1 cellular context compared by ENCODE assay signal in genomic region chr11:65429069-65429681, GRCh38.
A peak's percentile ranks its signal among the peaks of the same experiment; 100 is the strongest.
TF ChIP-seq lines count a peak whose summit lies in the region.

No MANE protein-coding gene starts in this region.

TF ChIP-seq in K562, 482 proteins besides CTCF, POLR2A, EP300 and RAD21 (continued from another document and continues in another):
- TF ChIP-seq GTF2B (IDR thresholded peaks at IDR 0.05; ENCODE audit: extremely low read depth, insufficient read length), result no peak
- no peak for TF ChIP-seq NFE2 (IDR thresholded peaks at IDR 0.05; ENCODE audit: low read depth)
- no peak for TF ChIP-seq NCOA4 (IDR thresholded peaks at IDR 0.05; ENCODE audit: partially characterized antibody)
- TF ChIP-seq SMARCB1 (IDR thresholded peaks at IDR 0.05; ENCODE audit: insufficient read length, low read depth), result no peak
- TF ChIP-seq SREBF2 (CRISPR knock-in tag; IDR thresholded peaks at IDR 0.05), result no peak
- no peak for TF ChIP-seq ZNF785 (CRISPR knock-in tag; IDR thresholded peaks at IDR 0.05)
- no peak for TF ChIP-seq CHD1 (IDR thresholded peaks at IDR 0.05; ENCODE audit: low read length)
- no peak for TF ChIP-seq CTBP1 (IDR thresholded peaks at IDR 0.05; ENCODE audit: borderline replicate concordance)
- no peak for TF ChIP-seq CBX3 (IDR thresholded peaks at IDR 0.05; ENCODE audit: borderline replicate concordance in 1 of 2, low read length in 2 of 2)
- no peak for TF ChIP-seq YY1 (IDR thresholded peaks at IDR 0.05; ENCODE audit: borderline replicate concordance in 1 of 3, control insufficient read depth in 1 of 3, extremely low read depth in 1 of 3, insufficient read depth in 3 of 3, insufficient read length in 1 of 3, insufficient replicate concordance in 2 of 3, low read depth in 1 of 3, low read length in 2 of 3)
- TF ChIP-seq DPF2 (IDR thresholded peaks at IDR 0.05), result peak; percentile 50; the same call in 1 of the 2 replicates
- TF ChIP-seq ESRRA (IDR thresholded peaks at IDR 0.05; ENCODE audit: borderline replicate concordance, low read depth), result no peak
- TF ChIP-seq E4F1 (CRISPR knock-in tag; IDR thresholded peaks at IDR 0.05; ENCODE audit: borderline replicate concordance), result no peak
- no peak for TF ChIP-seq HCFC1 (IDR thresholded peaks at IDR 0.05; ENCODE audit: low read depth, low read length)
- no peak for TF ChIP-seq SMAD1 (IDR thresholded peaks at IDR 0.05; ENCODE audit: low read depth, low read length, partially characterized antibody)
- no peak for TF ChIP-seq POU5F1 (IDR thresholded peaks at IDR 0.05; ENCODE audit: borderline replicate concordance, low read depth, low read length, partially characterized antibody)
- no peak for TF ChIP-seq NFYB (IDR thresholded peaks at IDR 0.05; ENCODE audit: extremely low read depth, insufficient read length)
- no peak for TF ChIP-seq ZNF551 (CRISPR knock-in tag; IDR thresholded peaks at IDR 0.05)
- no peak for TF ChIP-seq PBX2 (CRISPR knock-in tag; IDR thresholded peaks at IDR 0.05; ENCODE audit: low read depth)
- TF ChIP-seq PBX2 (tag; conservative IDR thresholded peaks at IDR 0.05; ENCODE audit: low read depth), result no peak
- no peak for TF ChIP-seq ZNF239 (CRISPR knock-in tag; IDR thresholded peaks at IDR 0.05)
- no peak; the same call in 1 of the 2 replicates for TF ChIP-seq ZNF324 (CRISPR knock-in tag; IDR thresholded peaks at IDR 0.05)
- TF ChIP-seq DDX20 (tag; IDR thresholded peaks at IDR 0.05; ENCODE audit: low read depth), result no peak
- TF ChIP-seq TEAD1 (CRISPR knock-in tag; IDR thresholded peaks at IDR 0.05), result no peak
- no peak for TF ChIP-seq TFAM (CRISPR knock-in tag; conservative IDR thresholded peaks at IDR 0.05)
- TF ChIP-seq ARID4B (CRISPR knock-in tag; IDR thresholded peaks at IDR 0.05), result no peak
- no peak for TF ChIP-seq ZBTB33 (CRISPR knock-in tag; IDR thresholded peaks at IDR 0.05)
- TF ChIP-seq MGA (IDR thresholded peaks at IDR 0.05), result peak; percentile 39; the same call in 1 of the 2 replicates
- TF ChIP-seq L3MBTL2 (IDR thresholded peaks at IDR 0.05), result 0 out of 2 replicates have a peak, but pooled peaks have one; percentile 8
- TF ChIP-seq ZNF444 (CRISPR knock-in tag; IDR thresholded peaks at IDR 0.05), result peak; percentile 9; the same call in 1 of the 2 replicates
- no peak; the same call in none of the 2 replicates for TF ChIP-seq ZNF696 (CRISPR knock-in tag; conservative IDR thresholded peaks at IDR 0.05)
